8 cellular contexts compared by ENCODE assay signal in the genomic region with DNA sequence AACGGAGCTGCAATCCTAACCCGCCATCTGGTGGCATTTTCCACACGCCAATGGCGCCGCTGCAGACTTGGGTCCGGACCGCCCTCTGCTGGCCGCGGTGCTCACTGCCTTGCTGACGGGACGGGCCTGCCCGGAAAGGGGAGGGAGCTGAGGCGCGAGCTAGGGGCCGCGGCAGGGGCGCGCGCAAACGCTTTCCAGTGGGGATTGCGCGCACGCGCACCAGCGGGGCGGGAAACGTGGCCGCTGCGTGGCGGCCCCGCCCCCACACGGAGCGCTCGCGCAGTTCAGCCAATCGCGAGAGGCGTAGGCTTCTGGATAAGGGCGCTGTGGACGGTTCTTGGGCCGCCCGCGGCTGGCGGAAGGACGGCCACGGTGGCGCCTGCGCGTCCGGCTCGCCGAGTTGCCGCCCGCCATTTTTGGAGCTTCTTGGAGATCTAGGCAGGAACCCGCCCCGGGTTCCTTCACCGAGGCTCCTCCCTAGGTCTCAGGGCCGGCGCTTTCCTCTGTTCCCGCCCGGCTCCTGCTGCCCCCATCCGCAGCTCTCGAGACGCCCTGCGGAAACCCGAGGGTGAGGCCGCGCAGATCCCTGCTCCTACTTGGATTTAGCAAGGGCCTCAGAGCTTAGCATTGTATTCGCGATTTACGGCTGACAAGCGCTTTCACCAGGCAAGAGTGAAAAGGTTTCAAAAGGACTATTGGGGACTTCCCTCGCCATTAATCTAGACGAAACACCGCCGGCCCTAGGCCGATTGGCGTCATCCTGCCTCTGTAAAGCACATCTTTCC. TPM values are rescaled to one million over a fixed set of nuclear protein-coding genes. Genes with fewer than 3 reads are reported as not detected.
DNase-seq lines count a peak whose midpoint lies in the region; TF ChIP-seq lines count a peak whose summit lies in the region.

TSS of gene STAG1 (minus strand) at position 52 of the 785 bp plus-strand sequence. CDS start 121,480 bp downstream, outside the sequence.

- no peaks in the 10 kb centered on the region for H3K36me3 ChIP-seq in HAP-1 (replicated peaks)
- peaks cover 6% of the 10 kb centered on the region for H3K36me3 ChIP-seq in MG63
- no peaks in the 10 kb centered on the region for H3K36me3 ChIP-seq in stomach smooth muscle (ENCODE audit: control insufficient read depth in 2 of 2, insufficient read depth in 2 of 2, low read length in 2 of 2)

- peaks cover 51% of the 10 kb centered on the region for H3K4me1 Mint-ChIP-seq in neural crest cell

- TF ChIP-seq CTCF in fibroblast of villous mesenchyme (IDR thresholded peaks at IDR 0.05; ENCODE audit: insufficient read depth, low read depth, low read length) (peak; percentile 85), neural crest cell (conservative IDR thresholded peaks at IDR 0.05) (peak; percentile 97)

- H3K9me3 ChIP-seq in HAP-1 = no peaks in the 10 kb centered on the region
- H3K9me3 ChIP-seq in MG63 = no peaks in the 10 kb centered on the region
- no peaks in the 10 kb centered on the region for H3K9me3 ChIP-seq in stomach smooth muscle (ENCODE audit: control insufficient read depth in 2 of 2, low read length in 2 of 2)

- H3K27me3 ChIP-seq in HAP-1 (ENCODE audit: low read depth) (no peaks in the 10 kb centered on the region), MG63 (no peaks in the 10 kb centered on the region), stomach smooth muscle (ENCODE audit: control insufficient read depth in 1 of 2, insufficient read depth in 2 of 2, low read length in 2 of 2) (no peaks in the 10 kb centered on the region)

- DNase-seq in GDM1 (lab: John Stamatoyannopoulos, UW) (peak; percentile 99), HAP-1 (ENCODE audit: low spot score in 2 of 2) (peak; percentile 96 to 99), MG63 (peak; percentile 98), SHP77 treated with DMSO at 0.1 percent for 48 hours (lab: John Stamatoyannopoulos, UW) (peak; percentile 97), activated gamma-delta T cell (lab: John Stamatoyannopoulos, UW) (peak; percentile 99), fibroblast of villous mesenchyme (ENCODE audit: low read depth) (peak; percentile 98), neural crest cell (ENCODE audit: low read depth, low spot score) (peak; percentile 100)

- peak within 1 kb of the TSS; percentile 94 to 97 for H3K9ac ChIP-seq in stomach smooth muscle (ENCODE audit: low read length in 2 of 2)

- peak within 1 kb of the TSS; percentile 99 for H3K27ac ChIP-seq in stomach smooth muscle (ENCODE audit: low read length)

- H3K9me3 Mint-ChIP-seq in neural crest cell = no peaks in the 10 kb centered on the region

- H3K27me3 Mint-ChIP-seq in neural crest cell (ENCODE audit: low read depth) = peaks cover 2% of the 10 kb centered on the region

- peak within 1 kb of the TSS; percentile 99 for H3K27ac Mint-ChIP-seq in neural crest cell (ENCODE audit: unreplicated experiment)

- no peaks in the 10 kb centered on the region for H3K36me3 Mint-ChIP-seq in neural crest cell (ENCODE audit: low read depth)

- H3K4me1 ChIP-seq in HAP-1 = peaks cover 17% of the 10 kb centered on the region
- H3K4me1 ChIP-seq in stomach smooth muscle (ENCODE audit: control insufficient read depth, insufficient read depth, low read length) = peaks cover 22% of the 10 kb centered on the region

- H3K4me3 Mint-ChIP-seq in neural crest cell = peak within 1 kb of the TSS; percentile 96

- H3K4me3 ChIP-seq in HAP-1 (peak within 1 kb of the TSS; percentile 80), MG63 (peak within 1 kb of the TSS; percentile 63), fibroblast of villous mesenchyme (ENCODE audit: low read depth, low read length) (peak within 1 kb of the TSS; percentile 73), stomach smooth muscle (ENCODE audit: low read length in 2 of 2) (peak within 1 kb of the TSS; percentile 88 to 98)

- in situ Hi-C loops in HAP-1 (cut with MboI; ENCODE audit: low sequenced_read_pairs) = loop anchor here (10.0 kb wide), 1 partner anchor 262 kb away; no protein-coding TSS in a partner anchor

RNA-seq across cellular contexts. Expression of gene STAG1, which starts in this region (rescaled TPM):
- 29.0 and 41.6 TPM in 2 replicates for total RNA-seq in MG63 (2014; rRNA removed; shearing (Covaris generic); ENCODE audit: low replicate concordance)
- total RNA-seq in fibroblast of villous mesenchyme = 37.7 and 52.7 TPM in 2 replicates
- total RNA-seq in neural crest cell = 44.2 and 47.0 TPM in 2 replicates

Comparison
In these comparisons a context has a peak if more than half of its experiments do, and no peak if none do; other contexts are left out.
1. Peak in every context shown above with its lines: DNase-seq, H3K4me3 ChIP-seq and H3K27ac ChIP-seq.